In genomic region chrX:12648995-12649394, GRCh38 we compare ENCODE assay signal across 27 cellular contexts.
"Had no signal": no experiment of that assay in that cellular context is flagged by ENCODE, and none has a peak within 500 bp of the region (broad histone marks: within the 10 kb centered on the region; RNA-seq: fewer than 3 reads in every experiment).

No MANE protein-coding gene starts in this region.

- H3K27me3 Mint-ChIP-seq: type B pancreatic cell had no signal

- H3K27ac Mint-ChIP-seq: natural killer cell treated with Interleukin-12 subunit alpha and Interleukin-12 subunit beta and Interleukin-15 and Interleukin-18, amount 100 ng/mL, for 72 hours; nephron progenitor cell; stimulated activated effector memory CD8-positive, alpha-beta T cell treated with anti-CD3 and anti-CD28 coated beads, Interleukin-12 subunit alpha, Interleukin-12 subunit beta, amount 100 ng/mL, for 72 hours; stimulated activated naive B cell treated with anti-CD40 and anti-IgM and Interleukin-4, amounts not matched to agents 10 μg/mL and 1 μg/mL and 100 μg/mL, for 72 hours; stimulated activated naive CD8-positive, alpha-beta T cell treated with anti-CD3 and anti-CD28 coated beads, Interleukin-15, Interleukin-2, amounts not matched to agents 100 ng/mL and 50 ng/mL, for 24 hours; type B pancreatic cell had no signal

- H3K4me3 Mint-ChIP-seq: naive thymus-derived CD8-positive, alpha-beta T cell; natural killer cell treated with Interleukin-12 subunit alpha and Interleukin-12 subunit beta and Interleukin-15 and Interleukin-18, amount 100 ng/mL, for 72 hours; nephron progenitor cell; neural crest cell; stimulated activated effector memory CD8-positive, alpha-beta T cell treated with anti-CD3 and anti-CD28 coated beads, Interleukin-12 subunit alpha, Interleukin-12 subunit beta, amount 100 ng/mL, for 72 hours; stimulated activated naive B cell treated with anti-CD40 and anti-IgM and Interleukin-4, amounts not matched to agents 10 μg/mL and 1 μg/mL and 100 μg/mL, for 72 hours; stimulated activated naive CD8-positive, alpha-beta T cell treated with anti-CD3 and anti-CD28 coated beads, Interleukin-15, Interleukin-2, amounts not matched to agents 100 ng/mL and 50 ng/mL, for 24 hours; type B pancreatic cell had no signal

- ATAC-seq: naive thymus-derived CD8-positive, alpha-beta T cell; natural killer cell treated with Interleukin-12 subunit alpha and Interleukin-12 subunit beta and Interleukin-15 and Interleukin-18, amount 100 ng/mL, for 72 hours; pancreas; right lobe of liver; stimulated activated effector memory CD8-positive, alpha-beta T cell treated with anti-CD3 and anti-CD28 coated beads, Interleukin-12 subunit alpha, Interleukin-12 subunit beta, amount 100 ng/mL, for 72 hours; stimulated activated naive B cell treated with anti-CD40 and anti-IgM and Interleukin-4, amounts not matched to agents 10 μg/mL and 1 μg/mL and 100 μg/mL, for 72 hours; upper lobe of right lung had no signal

- H3K27me3 ChIP-seq: neutrophil, pancreas, sigmoid colon, tibial artery, transverse colon, upper lobe of right lung, uterus had no signal

- H3K27ac ChIP-seq: neutrophil, pancreas, prostate gland, right lobe of liver, sigmoid colon, stomach, tibial artery, transverse colon, upper lobe of right lung, uterus had no signal

- H3K36me3 ChIP-seq: neutrophil, pancreas, prostate gland, right lobe of liver, sigmoid colon, stomach, tibial artery, transverse colon, upper lobe of right lung, uterus had no signal

- H3K9me3 ChIP-seq: neutrophil, pancreas, prostate gland, right lobe of liver, tibial artery, transverse colon, upper lobe of right lung, uterus had no signal

- H3K36me3 Mint-ChIP-seq: naive thymus-derived CD8-positive, alpha-beta T cell; natural killer cell treated with Interleukin-12 subunit alpha and Interleukin-12 subunit beta and Interleukin-15 and Interleukin-18, amount 100 ng/mL, for 72 hours; stimulated activated effector memory CD8-positive, alpha-beta T cell treated with anti-CD3 and anti-CD28 coated beads, Interleukin-12 subunit alpha, Interleukin-12 subunit beta, amount 100 ng/mL, for 72 hours; stimulated activated naive B cell treated with anti-CD40 and anti-IgM and Interleukin-4, amounts not matched to agents 10 μg/mL and 1 μg/mL and 100 μg/mL, for 72 hours; type B pancreatic cell had no signal

- FAIRE-seq: pancreas, small intestine had no signal

- H3K4me3 ChIP-seq: pancreas, prostate gland, right lobe of liver, sigmoid colon, stomach, tibial artery, transverse colon, upper lobe of right lung, uterus had no signal

- H3K4me1 Mint-ChIP-seq: naive thymus-derived CD8-positive, alpha-beta T cell; nephron progenitor cell; neural crest cell; stimulated activated effector memory CD8-positive, alpha-beta T cell treated with anti-CD3 and anti-CD28 coated beads, Interleukin-12 subunit alpha, Interleukin-12 subunit beta, amount 100 ng/mL, for 72 hours; stimulated activated naive B cell treated with anti-CD40 and anti-IgM and Interleukin-4, amounts not matched to agents 10 μg/mL and 1 μg/mL and 100 μg/mL, for 72 hours had no signal

- DNase-seq: naive thymus-derived CD8-positive, alpha-beta T cell; nephron progenitor cell; nucleus accumbens; pancreas; retina; right cardiac atrium; right lobe of liver; sigmoid colon; small intestine; stimulated activated CD4-positive, alpha-beta T cell treated with anti-CD3 and anti-CD28 coated beads, Interleukin-15, amount 100 ng/mL, for 24 hours; stimulated activated CD4-positive, alpha-beta T cell treated with anti-CD3 and anti-CD28 coated beads, Interleukin-2, amount 100 ng/mL, for 24 hours; stimulated activated CD4-positive, alpha-beta T cell treated with anti-CD3 and anti-CD28 coated beads, Interleukin-2, amount 100 ng/mL, for 48 hours; stimulated activated CD4-positive, alpha-beta T cell treated with anti-CD3 and anti-CD28 coated beads, Interleukin-4, amount 100 ng/mL, for 24 hours; stimulated activated naive B cell treated with anti-CD40 and anti-IgM and Interleukin-4, amounts not matched to agents 10 μg/mL and 1 μg/mL and 100 μg/mL, for 72 hours; stimulated activated naive CD4-positive, alpha-beta T cell treated with Interleukin-2 at 50 U/mL for 16 hours; stomach; tibial artery; transverse colon; upper lobe of right lung; uterus had no signal

- H3K9me3 Mint-ChIP-seq: natural killer cell treated with Interleukin-12 subunit alpha and Interleukin-12 subunit beta and Interleukin-15 and Interleukin-18, amount 100 ng/mL, for 72 hours; stimulated activated effector memory CD8-positive, alpha-beta T cell treated with anti-CD3 and anti-CD28 coated beads, Interleukin-12 subunit alpha, Interleukin-12 subunit beta, amount 100 ng/mL, for 72 hours; stimulated activated naive B cell treated with anti-CD40 and anti-IgM and Interleukin-4, amounts not matched to agents 10 μg/mL and 1 μg/mL and 100 μg/mL, for 72 hours; stimulated activated naive CD8-positive, alpha-beta T cell treated with anti-CD3 and anti-CD28 coated beads, Interleukin-15, Interleukin-2, amounts not matched to agents 100 ng/mL and 50 ng/mL, for 24 hours; type B pancreatic cell had no signal

- H3K4me1 ChIP-seq: pancreas, prostate gland, right lobe of liver, sigmoid colon, stomach, tibial artery, transverse colon, upper lobe of right lung, uterus had no signal
